15 cellular contexts compared by ENCODE assay signal in genomic region chr5:54761213-54761701, GRCh38.
DNase-seq lines count a peak whose midpoint lies in the region; ATAC-seq and TF ChIP-seq lines count a peak whose summit lies in the region.
"Had no signal": no experiment of that assay in that cellular context is flagged by ENCODE, and none has a peak within 500 bp of the region (broad histone marks: within the 10 kb centered on the region; RNA-seq: fewer than 3 reads in every experiment).

No MANE protein-coding gene starts in this region.

- intact Hi-C loops in Right ventricle myocardium inferior (cut with DNase I) (no loop called here), cardiac septum (cut with DNase I) (no loop called here)
- intact Hi-C loops in CD8-positive, alpha-beta T cell (cut with DNase I, micrococcal nuclease) = loop anchor here in 1 of 2 experiments (10.0 kb wide), 1 partner anchor 46 kb away; no protein-coding TSS in a partner anchor

- H3K4me3 Mint-ChIP-seq in chondrocyte (ENCODE audit: unreplicated experiment) = no peak overlapping the region
- H3K4me3 Mint-ChIP-seq in CD8-positive, alpha-beta T cell = no peak overlapping the region
- H3K4me3 Mint-ChIP-seq: GM23338; stimulated activated naive CD8-positive, alpha-beta T cell treated with anti-CD3 and anti-CD28 coated beads, Interleukin-15, Interleukin-2, amounts not matched to agents 100 ng/mL and 50 ng/mL, for 24 hours had no signal

- CTCF ChIA-PET in CD8-positive, alpha-beta T cell (lab: Charles Lee) = interaction anchor here (0.7 kb wide), 1 partner anchor 244 kb away, joined by 3 read pairs; the partner anchor contains the start of gene SNX18

- POLR2A ChIA-PET in CD8-positive, alpha-beta T cell (lab: Charles Lee) = interaction anchor here (0.6 to 0.7 kb wide), 2 partner anchors 11 to 20 kb away, joined by 3 read pairs; no protein-coding TSS in a partner anchor

- no peak for TF ChIP-seq CTCF in chondrocyte (IDR thresholded peaks at IDR 0.05)
- no peak for TF ChIP-seq CTCF in CD8-positive, alpha-beta T cell (IDR thresholded peaks at IDR 0.05)

- H3K27me3 Mint-ChIP-seq in chondrocyte (ENCODE audit: low read depth) = no peaks in the 10 kb centered on the region
- no peaks in the 10 kb centered on the region for H3K27me3 Mint-ChIP-seq in CD8-positive, alpha-beta T cell (ENCODE audit: low read depth)
- H3K27me3 Mint-ChIP-seq: stimulated activated naive CD8-positive, alpha-beta T cell treated with anti-CD3 and anti-CD28 coated beads, Interleukin-15, Interleukin-2, amounts not matched to agents 100 ng/mL and 50 ng/mL, for 24 hours had no signal

- DNase-seq in Right ventricle myocardium inferior (ENCODE audit: missing footprints) (no peak), cardiac septum (ENCODE audit: low spot score) (no peak), chondrocyte (ENCODE audit: low spot score) (no peak), left kidney (ENCODE audit: low read depth, low spot score) (peak; percentile 9), NCI-H526 (lab: John Stamatoyannopoulos, UW) (no peak), islet precursor cell (no peak)
- DNase-seq in stimulated activated CD4-positive, alpha-beta T cell treated with anti-CD3 and anti-CD28 coated beads, Interleukin-12 subunit alpha, Interleukin-12 subunit beta, amount 100 ng/mL, for 4 hours = no peak
- DNase-seq in CD8-positive, alpha-beta T cell = no peak
- DNase-seq: anterior cingulate cortex, GDM1, glutamatergic neuron, MM.1S, NCI-H748 treated with DMSO at 0.1 percent for 48 hours had no signal

- peaks cover 7% of the 10 kb centered on the region for H3K4me1 ChIP-seq in CD8-positive, alpha-beta T cell (ENCODE audit: insufficient read depth, low read length)

- H3K9me3 Mint-ChIP-seq in chondrocyte (ENCODE audit: low read depth) = no peaks in the 10 kb centered on the region
- no peaks in the 10 kb centered on the region for H3K9me3 Mint-ChIP-seq in CD8-positive, alpha-beta T cell
- H3K9me3 Mint-ChIP-seq: GM23338; stimulated activated naive CD8-positive, alpha-beta T cell treated with anti-CD3 and anti-CD28 coated beads, Interleukin-15, Interleukin-2, amounts not matched to agents 100 ng/mL and 50 ng/mL, for 24 hours had no signal

- no peaks in the 10 kb centered on the region for H3K9me3 ChIP-seq in CD8-positive, alpha-beta T cell (ENCODE audit: low read length)

- no peaks in the 10 kb centered on the region for H3K36me3 Mint-ChIP-seq in chondrocyte (ENCODE audit: low read depth)
- H3K36me3 Mint-ChIP-seq in CD8-positive, alpha-beta T cell = no peaks in the 10 kb centered on the region

- H3K36me3 ChIP-seq in CD8-positive, alpha-beta T cell (ENCODE audit: insufficient read depth, low read length) = no peaks in the 10 kb centered on the region

- no peaks in the 10 kb centered on the region for H3K27me3 ChIP-seq in CD8-positive, alpha-beta T cell (ENCODE audit: insufficient read depth, low read length)

- H3K27ac ChIP-seq in CD8-positive, alpha-beta T cell (ENCODE audit: low read depth, low read length) = no peak overlapping the region

- peak overlapping the region; percentile 83 for H3K27ac Mint-ChIP-seq in chondrocyte (ENCODE audit: unreplicated experiment)
- no peak overlapping the region for H3K27ac Mint-ChIP-seq in CD8-positive, alpha-beta T cell
- H3K27ac Mint-ChIP-seq: GM23338; stimulated activated naive CD8-positive, alpha-beta T cell treated with anti-CD3 and anti-CD28 coated beads, Interleukin-15, Interleukin-2, amounts not matched to agents 100 ng/mL and 50 ng/mL, for 24 hours had no signal

- H3K4me3 ChIP-seq in CD8-positive, alpha-beta T cell (ENCODE audit: low read depth, low read length) = no peak overlapping the region
- H3K4me3 ChIP-seq: GM23338 had no signal

- ATAC-seq in Right ventricle myocardium inferior = peak; percentile 87
- ATAC-seq in CD8-positive, alpha-beta T cell = no peak
- ATAC-seq: GM23338 had no signal

- H3K4me1 Mint-ChIP-seq in chondrocyte (ENCODE audit: low read depth) = peaks cover 43% of the 10 kb centered on the region
- H3K4me1 Mint-ChIP-seq in CD8-positive, alpha-beta T cell (ENCODE audit: low read depth) = peaks cover 11% of the 10 kb centered on the region
- H3K4me1 Mint-ChIP-seq: GM23338 had no signal
